25 cellular contexts compared by ENCODE assay signal in the genomic region with DNA sequence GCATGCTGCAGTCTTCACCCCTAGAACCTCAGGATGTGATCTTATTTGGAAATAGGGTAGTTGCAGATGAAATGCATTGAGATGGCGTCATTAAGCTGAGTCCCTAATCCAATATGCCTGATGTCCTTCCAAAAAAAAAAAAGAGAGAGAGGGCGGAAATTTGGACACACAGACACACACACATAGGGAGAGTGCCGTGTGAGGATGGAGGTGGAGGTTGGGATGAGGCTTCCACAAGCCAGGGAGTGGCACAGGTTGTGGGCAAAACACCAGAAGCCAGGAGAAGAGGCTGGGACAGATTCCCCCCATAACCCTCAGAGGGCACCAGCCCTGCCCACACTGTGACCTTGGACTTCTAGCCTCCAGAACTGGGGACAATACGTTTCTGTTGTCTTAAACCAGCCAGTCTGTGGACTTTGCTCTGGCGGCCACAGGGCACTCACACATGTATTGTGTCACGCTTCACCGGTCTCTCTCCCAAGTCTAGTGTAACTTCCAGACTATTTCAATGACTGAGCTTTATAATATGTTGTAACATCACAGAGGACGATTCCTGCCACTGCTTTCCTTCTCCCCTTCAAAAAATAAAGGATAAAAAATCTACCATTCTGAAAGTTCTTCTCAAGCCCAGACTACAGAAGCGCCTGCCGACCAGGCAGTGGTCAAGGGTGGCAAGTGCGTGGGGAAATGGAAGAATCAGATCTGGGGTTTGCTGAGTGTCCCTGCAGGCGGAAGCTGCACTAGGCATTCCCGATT.
"Had no signal": no experiment of that assay in that cellular context is flagged by ENCODE, and none has a peak within 500 bp of the region (broad histone marks: within the 10 kb centered on the region; RNA-seq: fewer than 3 reads in every experiment).

No MANE protein-coding gene starts in this region.

- H3K36me3 ChIP-seq: colonic mucosa, heart right ventricle, left ventricle myocardium inferior, pancreas, prostate gland, sigmoid colon, transverse colon had no signal

- H3K27me3 ChIP-seq: colonic mucosa, testis had no signal

- H3K4me1 ChIP-seq: colonic mucosa, heart right ventricle, left ventricle myocardium inferior, pancreas, prostate gland, sigmoid colon, testis, transverse colon had no signal

- H3K4me2 ChIP-seq: smooth muscle cell had no signal

- H3K27ac ChIP-seq: colonic mucosa, heart right ventricle, left ventricle myocardium inferior, pancreas, prostate gland, sigmoid colon, testis, transverse colon, VCaP had no signal

- ATAC-seq: activated CD4-positive, CD25-positive, alpha-beta regulatory T cell treated with anti-CD3 and anti-CD28 coated beads, Interleukin-2, amount 50 U/mL, for 24 hours; activated T-helper 17 cell treated with anti-CD3 and anti-CD28 coated beads, Interleukin-2, amount 50 U/mL, for 72 hours; effector memory CD8-positive, alpha-beta T cell; heart right ventricle; naive thymus-derived CD4-positive, alpha-beta T cell had no signal

- DNase-seq: activated CD4-positive, alpha-beta memory T cell treated with anti-CD3 and anti-CD28 coated beads, Interleukin-2, amount 10 ng/mL, durations not matched to agents 7 days and 5 days; activated CD4-positive, alpha-beta T cell treated with anti-CD3 and anti-CD28 coated beads for 48 hours; activated CD8-positive, alpha-beta memory T cell treated with anti-CD3 and anti-CD28 coated beads, Interleukin-2, amount 50 U/mL, for 48 hours; activated gamma-delta T cell treated with Interleukin-2 at 50 U/mL for 16 hours; activated naive CD4-positive, alpha-beta T cell treated with anti-CD3 and anti-CD28 coated beads, Interleukin-2, amount 50 U/mL, for 16 hours; activated T-cell treated with anti-CD3 and anti-CD28 coated beads, Interleukin-2, amount 50 U/mL, for 24 hours; colonic mucosa; effector memory CD8-positive, alpha-beta T cell; heart right ventricle; kidney glomerular epithelial cell; left ventricle myocardium inferior; naive thymus-derived CD4-positive, alpha-beta T cell; pancreas; sigmoid colon; stimulated activated CD4-positive, alpha-beta T cell treated with anti-CD3 and anti-CD28 coated beads, Interleukin-1b, Interleukin-23, amount 100 ng/mL, for 48 hours; stimulated activated CD4-positive, alpha-beta T cell treated with anti-CD3 and anti-CD28 coated beads, Interleukin-4, amount 100 ng/mL, for 4 hours; stimulated activated CD8-positive, alpha-beta memory T cell treated with anti-CD3 and anti-CD28 coated beads, Interleukin-4, amount 100 ng/mL, for 48 hours; stimulated activated naive CD4-positive, alpha-beta T cell; transverse colon had no signal

- H3K4me3 ChIP-seq: colonic mucosa, heart right ventricle, left ventricle myocardium inferior, pancreas, prostate gland, sigmoid colon, smooth muscle cell, testis, transverse colon had no signal

- H3K9me3 ChIP-seq: colonic mucosa, pancreas, prostate gland, testis had no signal
